15 cellular contexts compared by ENCODE assay signal in the genomic region with DNA sequence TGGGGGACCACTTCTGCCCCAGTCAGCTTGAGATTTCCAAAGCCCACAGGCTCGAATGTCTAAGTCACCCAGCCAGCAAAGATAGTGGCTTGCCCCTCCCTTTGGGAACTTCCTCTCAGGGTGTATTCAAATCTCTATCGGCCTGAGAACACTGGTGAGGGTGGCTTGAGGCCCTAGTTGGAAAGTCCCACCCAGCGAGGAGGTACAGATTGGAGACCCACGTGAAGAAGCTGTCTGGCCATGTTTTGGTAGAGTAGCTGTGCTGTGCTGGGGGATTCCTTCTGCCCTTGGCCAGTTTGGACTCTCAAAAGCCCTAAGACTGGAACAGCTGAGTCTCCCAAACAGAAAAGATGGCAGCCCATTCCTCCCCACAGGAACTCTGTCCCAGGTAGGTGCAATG.
DNase-seq lines count a peak whose midpoint lies in the region; ATAC-seq and TF ChIP-seq lines count a peak whose summit lies in the region.
"Had no signal": no experiment of that assay in that cellular context is flagged by ENCODE, and none has a peak within 500 bp of the region (broad histone marks: within the 10 kb centered on the region; RNA-seq: fewer than 3 reads in every experiment).

No MANE protein-coding gene starts in this region.

- TF ChIP-seq POLR2A in Raji (IDR thresholded peaks at IDR 0.05; ENCODE audit: insufficient read depth, low read depth, low read length): peak; percentile 35; the same call in 1 of the 2 replicates

- DNase-seq in left lobe of liver (ENCODE audit: low spot score): no peak
- no peak for DNase-seq in NCI-H82 (lab: John Stamatoyannopoulos, UW)
- DNase-seq in NCI-H1092 treated with DMSO at 0.1 percent for 48 hours (lab: John Stamatoyannopoulos, UW): no peak
- no peak for DNase-seq in stimulated activated CD8-positive, alpha-beta memory T cell treated with anti-CD3 and anti-CD28 coated beads, Interleukin-4, amount 100 ng/mL, for 48 hours
- DNase-seq: activated CD4-positive, alpha-beta T cell treated with anti-CD3 and anti-CD28 coated beads, Interleukin-2, amount 50 U/mL, for 1 hour; CD4-positive, CD25-positive, alpha-beta regulatory T cell; dermis blood vessel endothelial cell; NCI-H2081; SHP77; stimulated activated CD4-positive, alpha-beta T cell treated with anti-CD3 and anti-CD28 coated beads, Interleukin-4, amount 100 ng/mL, for 4 hours had no signal

- ATAC-seq in GM18519 (IDR thresholded peaks at IDR 0.05; ENCODE audit: low FRiP score, unreplicated experiment) (peak; percentile 97), GM21447 (IDR thresholded peaks at IDR 0.05; ENCODE audit: unreplicated experiment) (peak; percentile 87), HG03060 (IDR thresholded peaks at IDR 0.05; ENCODE audit: low read depth, unreplicated experiment) (peak; percentile 95), left lobe of liver (no peak)
- ATAC-seq: activated naive CD4-positive, alpha-beta T cell treated with anti-CD3 and anti-CD28 coated beads, Interleukin-2, amount 50 U/mL, for 72 hours had no signal
